ENCODE assay signal across 10 cellular contexts in genomic region chr1:215637041-215637573, GRCh38.
DNase-seq lines count a peak whose midpoint lies in the region; ATAC-seq and TF ChIP-seq lines count a peak whose summit lies in the region.
"Had no signal": no experiment of that assay in that cellular context is flagged by ENCODE, and none has a peak within 500 bp of the region (broad histone marks: within the 10 kb centered on the region; RNA-seq: fewer than 3 reads in every experiment).

No MANE protein-coding gene starts in this region.

- peak overlapping the region in 2 of 3 experiments; percentile 7 to 46 for H3K27ac Mint-ChIP-seq in nephron
- no peak overlapping the region for H3K27ac Mint-ChIP-seq in activated CD4-positive, alpha-beta T cell treated with anti-CD3 and anti-CD28 coated beads, Interleukin-2, amount 10 ng/mL, durations not matched to agents 7 days and 5 days
- H3K27ac Mint-ChIP-seq: stimulated activated naive CD8-positive, alpha-beta T cell treated with anti-CD3 and anti-CD28 coated beads, Interleukin-15, Interleukin-2, amounts not matched to agents 100 ng/mL and 50 ng/mL, for 24 hours had no signal

- DNase-seq in Right ventricle myocardium inferior (ENCODE audit: missing footprints) = no peak
- no peak for DNase-seq in cardiac septum (ENCODE audit: low spot score)
- peak; percentile 89 for DNase-seq in fibroblast of gingiva (ENCODE audit: low read depth)
- DNase-seq in NOMO-1 (lab: John Stamatoyannopoulos, UW; ENCODE audit: unreplicated experiment in 2 of 2) = no peak
- no peak for DNase-seq in effector CD8-positive, alpha-beta T cell (lab: John Stamatoyannopoulos, UW)
- DNase-seq in activated CD4-positive, alpha-beta T cell treated with anti-CD3 and anti-CD28 coated beads, Interleukin-2, amount 10 ng/mL, durations not matched to agents 7 days and 5 days = no peak

- H3K27me3 Mint-ChIP-seq in nephron (ENCODE audit: low read depth) = no peaks in the 10 kb centered on the region
- no peaks in the 10 kb centered on the region for H3K27me3 Mint-ChIP-seq in activated CD4-positive, alpha-beta T cell treated with anti-CD3 and anti-CD28 coated beads, Interleukin-2, amount 10 ng/mL, durations not matched to agents 7 days and 5 days
- H3K27me3 Mint-ChIP-seq: stimulated activated naive CD8-positive, alpha-beta T cell treated with anti-CD3 and anti-CD28 coated beads, Interleukin-15, Interleukin-2, amounts not matched to agents 100 ng/mL and 50 ng/mL, for 24 hours had no signal

- intact Hi-C loops in Right ventricle myocardium inferior (cut with DNase I) = no loop called here
- intact Hi-C loops in cardiac septum (cut with DNase I) = no loop called here

- no peak overlapping the region for H3K4me3 Mint-ChIP-seq in nephron
- no peak overlapping the region for H3K4me3 Mint-ChIP-seq in activated CD4-positive, alpha-beta T cell treated with anti-CD3 and anti-CD28 coated beads, Interleukin-2, amount 10 ng/mL, durations not matched to agents 7 days and 5 days
- H3K4me3 Mint-ChIP-seq: stimulated activated naive CD8-positive, alpha-beta T cell treated with anti-CD3 and anti-CD28 coated beads, Interleukin-15, Interleukin-2, amounts not matched to agents 100 ng/mL and 50 ng/mL, for 24 hours had no signal

- ATAC-seq in Right ventricle myocardium inferior (peak; percentile 79), GM18517 (IDR thresholded peaks at IDR 0.05; ENCODE audit: unreplicated experiment) (no peak)
- ATAC-seq: activated CD4-positive, CD25-positive, alpha-beta regulatory T cell treated with anti-CD3 and anti-CD28 coated beads, Interleukin-2, amount 50 U/mL, for 24 hours had no signal

- H3K4me1 Mint-ChIP-seq in nephron = peaks cover 11% of the 10 kb centered on the region
- H3K4me1 Mint-ChIP-seq in activated CD4-positive, alpha-beta T cell treated with anti-CD3 and anti-CD28 coated beads, Interleukin-2, amount 10 ng/mL, durations not matched to agents 7 days and 5 days = no peaks in the 10 kb centered on the region

- TF ChIP-seq CTCF in nephron (IDR thresholded peaks at IDR 0.05; ENCODE audit: unreplicated experiment in 3 of 3) = no peak

- H3K36me3 Mint-ChIP-seq in nephron (ENCODE audit: low read depth) = no peaks in the 10 kb centered on the region
- H3K36me3 Mint-ChIP-seq in activated CD4-positive, alpha-beta T cell treated with anti-CD3 and anti-CD28 coated beads, Interleukin-2, amount 10 ng/mL, durations not matched to agents 7 days and 5 days (ENCODE audit: low read depth) = no peaks in the 10 kb centered on the region

- POLR2A ChIA-PET in activated CD4-positive, alpha-beta T cell treated with anti-CD3 and anti-CD28 coated beads, Interleukin-2, amount 10 ng/mL, durations not matched to agents 7 days and 5 days (lab: Charles Lee) = no interaction called here

- H3K9me3 Mint-ChIP-seq in nephron = no peaks in the 10 kb centered on the region
- no peaks in the 10 kb centered on the region for H3K9me3 Mint-ChIP-seq in activated CD4-positive, alpha-beta T cell treated with anti-CD3 and anti-CD28 coated beads, Interleukin-2, amount 10 ng/mL, durations not matched to agents 7 days and 5 days
- H3K9me3 Mint-ChIP-seq: stimulated activated naive CD8-positive, alpha-beta T cell treated with anti-CD3 and anti-CD28 coated beads, Interleukin-15, Interleukin-2, amounts not matched to agents 100 ng/mL and 50 ng/mL, for 24 hours had no signal

- CTCF ChIA-PET in activated CD4-positive, alpha-beta T cell treated with anti-CD3 and anti-CD28 coated beads, Interleukin-2, amount 10 ng/mL, durations not matched to agents 7 days and 5 days (lab: Charles Lee) = no interaction called here
